Comparison of ENCODE assay signal across 25 cellular contexts in genomic region chr4:143441678-143442077, GRCh38.
A peak's percentile ranks its signal among the peaks of the same experiment; 100 is the strongest.
DNase-seq lines count a peak whose midpoint lies in the region; ATAC-seq and FAIRE-seq lines count a peak whose summit lies in the region.
"Had no signal": no experiment of that assay in that cellular context is flagged by ENCODE, and none has a peak within 500 bp of the region (broad histone marks: within the 10 kb centered on the region; RNA-seq: fewer than 3 reads in every experiment).

No MANE protein-coding gene starts in this region.

- DNase-seq in NCI-H1417 (lab: John Stamatoyannopoulos, UW) = peak in 2 of 3 experiments; percentile 7 to 21
- DNase-seq in NCI-H1417 treated with DMSO at 0.1 percent for 48 hours (lab: John Stamatoyannopoulos, UW) = no peak
- DNase-seq in SK-MEL-5 (ENCODE audit: low read depth, low spot score) = peak; percentile 20
- DNase-seq in globus pallidus (ENCODE audit: low spot score) = peak; percentile 77
- DNase-seq in small intestine = peak; percentile 11
- no peak for DNase-seq in NCI-H345 treated with DMSO at 0.1 percent for 48 hours (lab: John Stamatoyannopoulos, UW; ENCODE audit: unreplicated experiment)
- no peak for DNase-seq in kidney tubule cell (ENCODE audit: low spot score)
- DNase-seq: activated CD4-positive, alpha-beta memory T cell treated with anti-CD3 and anti-CD28 coated beads, Interleukin-2, amount 10 ng/mL, durations not matched to agents 7 days and 5 days; activated naive CD4-positive, alpha-beta T cell treated with anti-CD3 and anti-CD28 coated beads for 36 hours; activated T-cell treated with anti-CD3 and anti-CD28 coated beads, Interleukin-2, amount 50 U/mL, for 24 hours; DMS79; heart right ventricle; mesenchymal stem cell; NCI-H2029 treated with DMSO at 0.1 percent for 48 hours; NCI-H524; nephron progenitor cell; OCI-M1; psoas muscle; SIG-M5; T-helper 17 cell; thyroid gland had no signal

- H3K4me1 ChIP-seq in small intestine (ENCODE audit: control insufficient read depth in 2 of 2, insufficient read depth in 1 of 2, low read depth in 1 of 2, low read length in 1 of 2) = no peaks in the 10 kb centered on the region
- H3K4me1 ChIP-seq: A549, psoas muscle, thyroid gland had no signal

- 68 to 76% (median 74%) methylated on average over 4 of the region's 4 CpGs for WGBS in small intestine, 3 donors

- H3K4me3 ChIP-seq in small intestine (ENCODE audit: low read depth in 1 of 2, low read length in 2 of 2) = no peak overlapping the region
- H3K4me3 ChIP-seq: A549, heart right ventricle, psoas muscle, thyroid gland had no signal

- no peak overlapping the region for H3K27ac ChIP-seq in small intestine (ENCODE audit: low read depth in 1 of 2, low read length in 1 of 2)
- H3K27ac ChIP-seq: A549, psoas muscle, thyroid gland had no signal

- no peak for ATAC-seq in GM18907 (IDR thresholded peaks at IDR 0.05; ENCODE audit: unreplicated experiment)
- ATAC-seq: A549, heart right ventricle, psoas muscle, T-helper 17 cell had no signal

- peaks cover 2 to 3% of the 10 kb centered on the region in 2 donors for H3K36me3 ChIP-seq in small intestine (ENCODE audit: control insufficient read depth in 2 of 2, insufficient read depth in 2 of 2, low read length in 2 of 2)

- H3K9me3 ChIP-seq in small intestine (ENCODE audit: control insufficient read depth, low read depth) = no peaks in the 10 kb centered on the region
- H3K9me3 ChIP-seq: A549, heart right ventricle, psoas muscle, thyroid gland had no signal

- H3K27me3 ChIP-seq in small intestine (ENCODE audit: control insufficient read depth in 2 of 2, insufficient read depth in 2 of 2, low read length in 2 of 2) = no peaks in the 10 kb centered on the region
- H3K27me3 ChIP-seq: heart right ventricle, thyroid gland had no signal

- in situ Hi-C loops in SK-MEL-5 (cut with HindIII; ENCODE audit: low pct_unique_long_range_greater_than_20kb, low sequenced_read_pairs) = no loop called here

- FAIRE-seq in small intestine (lab: Jason Lieb, UNC) = no peak
- FAIRE-seq: A549, H1, islet of Langerhans had no signal

Comparison
In these comparisons a context has a peak if more than half of its experiments do, and no peak if none do; other contexts are left out.
1. DNase-seq: peak in NCI-H1417 (2 of 3), SK-MEL-5 (single experiment), globus pallidus (single experiment) and small intestine (single experiment); none in NCI-H1417 treated with DMSO at 0.1 percent for 48 hours (single experiment), NCI-H345 treated with DMSO at 0.1 percent for 48 hours (single experiment) and kidney tubule cell (single experiment).